19 cellular contexts compared by ENCODE assay signal in genomic region chr20:51019598-51020592, GRCh38. TPM values are rescaled to one million over a fixed set of nuclear protein-coding genes. Genes with fewer than 3 reads are reported as not detected.
DNase-seq lines count a peak whose midpoint lies in the region; ATAC-seq, FAIRE-seq and TF ChIP-seq lines count a peak whose summit lies in the region.
"Had no signal": no experiment of that assay in that cellular context is flagged by ENCODE, and none has a peak within 500 bp of the region (broad histone marks: within the 10 kb centered on the region; RNA-seq: fewer than 3 reads in every experiment).

No MANE protein-coding gene starts in this region.

- BruUV-seq in PC-9 (replicated peaks; lab: Mats Ljungman, UMichigan): no TSS peak

- H3K27ac ChIP-seq in H9 (ENCODE audit: insufficient read length, low read depth, low read length): no peak overlapping the region
- no peak overlapping the region for H3K27ac ChIP-seq in trophoblast cell (ENCODE audit: low read depth, low read length)
- H3K27ac ChIP-seq in pancreas: no peak overlapping the region
- H3K27ac ChIP-seq in PC-9: no peak overlapping the region
- H3K27ac ChIP-seq: parathyroid adenoma, SJSA1 had no signal

- H3T11ph ChIP-seq in H9 (ENCODE audit: low read length): no peak overlapping the region

- no peak overlapping the region for H2BK15ac ChIP-seq in H9 (ENCODE audit: low read depth, low read length)

- H3K4me3 Mint-ChIP-seq in H9: peak overlapping the region in 1 of 2 experiments; percentile 58; a peak in 2 of 5 replicates
- H3K4me3 Mint-ChIP-seq: activated CD8-positive, alpha-beta T cell treated with anti-CD3 and anti-CD28 coated beads, Interleukin-2, amount 10 ng/mL, durations not matched to agents 7 days and 5 days; activated naive CD8-positive, alpha-beta T cell treated with anti-CD3 and anti-CD28 coated beads, Interleukin-2, amount 10 ng/mL, durations not matched to agents 7 days and 5 days; immature natural killer cell; T-helper 2 cell treated with Interferon-gamma antibody and Interleukin-4, amounts not matched to agents 5 μg/mL and 100 μg/mL, for 36 hours had no signal

- no peak for ATAC-seq in HG03378 (IDR thresholded peaks at IDR 0.05; ENCODE audit: unreplicated experiment)
- ATAC-seq in pancreas: no peak
- ATAC-seq: activated CD8-positive, alpha-beta T cell treated with anti-CD3 and anti-CD28 coated beads, Interleukin-2, amount 10 ng/mL, durations not matched to agents 7 days and 5 days had no signal

- peak overlapping the region in 2 of 3 experiments; percentile 40 to 61; a peak in 1 of 7 replicates for H3K27ac Mint-ChIP-seq in H9
- H3K27ac Mint-ChIP-seq: activated CD8-positive, alpha-beta T cell treated with anti-CD3 and anti-CD28 coated beads, Interleukin-2, amount 10 ng/mL, durations not matched to agents 7 days and 5 days; activated naive CD8-positive, alpha-beta T cell treated with anti-CD3 and anti-CD28 coated beads, Interleukin-2, amount 10 ng/mL, durations not matched to agents 7 days and 5 days; immature natural killer cell; T-helper 2 cell treated with Interferon-gamma antibody and Interleukin-4, amounts not matched to agents 5 μg/mL and 100 μg/mL, for 36 hours had no signal

- H3K79me1 ChIP-seq in H9 (ENCODE audit: insufficient read depth, low read depth, low read length, poor library complexity, severe bottlenecking) (no peaks in the 10 kb centered on the region), trophoblast cell (ENCODE audit: low read length) (peaks cover 6% of the 10 kb centered on the region)

- FAIRE-seq in pancreas (lab: Jason Lieb, UNC): no peak

- H3K4me2 ChIP-seq in H9 (ENCODE audit: insufficient read depth, insufficient read length, low read length) (peak overlapping the region; percentile 74), trophoblast cell (ENCODE audit: low read length) (no peak overlapping the region), PC-9 (no peak overlapping the region)

- H3K27me3 Mint-ChIP-seq in H9 (ENCODE audit: low read depth): peaks cover 36% of the 10 kb centered on the region

- H3K4me3 ChIP-seq in trophoblast cell (ENCODE audit: low read depth, low read length): no peak overlapping the region
- no peak overlapping the region for H3K4me3 ChIP-seq in pancreas
- H3K4me3 ChIP-seq in PC-9: no peak overlapping the region
- H3K4me3 ChIP-seq: SJSA1 had no signal

- H3K27me3 ChIP-seq in H9 (ENCODE audit: insufficient read depth, low read length) (peaks cover 17% of the 10 kb centered on the region; the same call in 1 of the 2 replicates), trophoblast cell (ENCODE audit: insufficient read depth, low read length) (peaks cover 19% of the 10 kb centered on the region), pancreas (peaks cover 0 to 9% (median 2%) of the 10 kb centered on the region in 4 donors), PC-9 (ENCODE audit: insufficient read depth, low read depth) (peaks cover 75% of the 10 kb centered on the region)
- H3K27me3 ChIP-seq: SJSA1 had no signal

- no peaks in the 10 kb centered on the region; a peak in 2 of 5 replicates for H3K9me3 Mint-ChIP-seq in H9
- H3K9me3 Mint-ChIP-seq: activated naive CD8-positive, alpha-beta T cell treated with anti-CD3 and anti-CD28 coated beads, Interleukin-2, amount 10 ng/mL, durations not matched to agents 7 days and 5 days; immature natural killer cell; T-helper 2 cell treated with Interferon-gamma antibody and Interleukin-4, amounts not matched to agents 5 μg/mL and 100 μg/mL, for 36 hours had no signal

- H2AFZ ChIP-seq in H9 (ENCODE audit: low read length): no peak overlapping the region
- H2AFZ ChIP-seq in trophoblast cell (ENCODE audit: insufficient read depth, low read length, poor library complexity): no peak overlapping the region
- H2AFZ ChIP-seq in PC-9: no peak overlapping the region
- H2AFZ ChIP-seq: parathyroid adenoma had no signal

- H3K36me3 Mint-ChIP-seq in H9 (ENCODE audit: insufficient read depth in 1 of 3, low read depth in 3 of 3): peaks cover 3 to 12% (median 7%) of the 10 kb centered on the region in 3 experiments; a peak in 6 of 7 replicates
- H3K36me3 Mint-ChIP-seq: activated naive CD8-positive, alpha-beta T cell treated with anti-CD3 and anti-CD28 coated beads, Interleukin-2, amount 10 ng/mL, durations not matched to agents 7 days and 5 days; immature natural killer cell had no signal

- H2BK20ac ChIP-seq in H9 (ENCODE audit: low read depth, low read length, poor library complexity, severe bottlenecking): no peak overlapping the region

- H3K4ac ChIP-seq in H9 (ENCODE audit: low read depth, low read length) (no peak overlapping the region), trophoblast cell (ENCODE audit: low read depth, low read length) (no peak overlapping the region)

- H3K9ac ChIP-seq in H9 (ENCODE audit: extremely low read depth, insufficient read length, low read length) (no peak overlapping the region), trophoblast cell (ENCODE audit: low read length) (no peak overlapping the region)
- H3K9ac ChIP-seq: parathyroid adenoma had no signal

- no peaks in the 10 kb centered on the region for H3K79me2 ChIP-seq in H9 (ENCODE audit: insufficient read depth, low read length)
- H3K79me2 ChIP-seq in trophoblast cell (ENCODE audit: control insufficient read depth, insufficient read depth, low read length, poor library complexity): peaks cover 6% of the 10 kb centered on the region
- H3K79me2 ChIP-seq in PC-9 (ENCODE audit: low read depth): no peaks in the 10 kb centered on the region
- H3K79me2 ChIP-seq: parathyroid adenoma had no signal

- intact Hi-C loops in pancreas (cut with DNase I): no loop called here
- intact Hi-C loops in PC-9 (cut with micrococcal nuclease; ENCODE audit: unreplicated experiment): no loop called here

- peaks cover 36 to 47% of the 10 kb centered on the region in 2 experiments for H3K4me1 Mint-ChIP-seq in H9

- H3K36me3 ChIP-seq in trophoblast cell (ENCODE audit: control insufficient read depth in 1 of 2, insufficient read depth in 2 of 2, low read length in 2 of 2) (no peaks in the 10 kb centered on the region), pancreas (no peaks in the 10 kb centered on the region), PC-9 (ENCODE audit: low read depth) (no peaks in the 10 kb centered on the region)
- H3K36me3 ChIP-seq: SJSA1 had no signal

- H2BK120ac ChIP-seq in H9 (ENCODE audit: low read depth, low read length, poor library complexity, severe bottlenecking) (no peak overlapping the region), trophoblast cell (ENCODE audit: insufficient read depth, low read length, poor library complexity) (no peak overlapping the region)

- H3K9me3 ChIP-seq in H9 (ENCODE audit: control insufficient read depth, low read depth, low read length) (no peaks in the 10 kb centered on the region), trophoblast cell (ENCODE audit: insufficient read depth, low read depth, low read length) (peaks cover 5% of the 10 kb centered on the region), pancreas (no peaks in the 10 kb centered on the region), PC-9 (ENCODE audit: insufficient read depth, low read depth) (no peaks in the 10 kb centered on the region)

- no peaks in the 10 kb centered on the region for H3F3A ChIP-seq in PC-9 (ENCODE audit: insufficient read depth, low read depth)

- H4K12ac ChIP-seq in trophoblast cell (ENCODE audit: low read depth, low read length): no peak overlapping the region

- H3K23me2 ChIP-seq in H9 (ENCODE audit: insufficient read length, low read depth, low read length, poor library complexity, severe bottlenecking): peaks cover 8% of the 10 kb centered on the region

- no peaks in the 10 kb centered on the region for H4K20me1 ChIP-seq in H9 (ENCODE audit: control insufficient read depth, insufficient read depth, insufficient read length)
- H4K20me1 ChIP-seq in PC-9 (ENCODE audit: insufficient read depth): no peaks in the 10 kb centered on the region

- CTCF ChIA-PET in PC-9 (lab: Charles Lee): no interaction called here

- H2BK5ac ChIP-seq in H9 (ENCODE audit: insufficient read length, low read length): no peak overlapping the region
- H2BK5ac ChIP-seq in trophoblast cell (ENCODE audit: low read depth, low read length, poor library complexity): no peak overlapping the region

- no peak overlapping the region for H3K23ac ChIP-seq in H9 (ENCODE audit: insufficient read length, low read depth, low read length)
- no peak overlapping the region for H3K23ac ChIP-seq in trophoblast cell (ENCODE audit: low read length)

- no peak overlapping the region for H3K56ac ChIP-seq in H9 (ENCODE audit: insufficient read length, low read depth, low read length)

- H4K91ac ChIP-seq in H9 (ENCODE audit: insufficient read length, low read depth, low read length): no peak overlapping the region
- H4K91ac ChIP-seq in trophoblast cell (ENCODE audit: low read depth, low read length): no peak overlapping the region

- no peak for TF ChIP-seq CTCF in H9 (conservative IDR thresholded peaks at IDR 0.05)
- no peak for TF ChIP-seq CTCF in pancreas (IDR thresholded peaks at IDR 0.05)
- no peak for TF ChIP-seq CTCF in PC-9 (conservative IDR thresholded peaks at IDR 0.05)

- H3K14ac ChIP-seq in H9 (ENCODE audit: insufficient read depth, low read length) (no peak overlapping the region), trophoblast cell (ENCODE audit: low read length) (no peak overlapping the region)

- no peak overlapping the region for H4K8ac ChIP-seq in H9 (replicated peaks; ENCODE audit: insufficient read length, low read depth, low read length)
- no peak overlapping the region for H4K8ac ChIP-seq in trophoblast cell (ENCODE audit: low read depth, low read length)

- no peak overlapping the region for H2BK12ac ChIP-seq in H9 (ENCODE audit: insufficient read length, low read depth, low read length)
- peak overlapping the region; percentile 29 for H2BK12ac ChIP-seq in trophoblast cell (ENCODE audit: low read length)

- H4K5ac ChIP-seq in H9 (ENCODE audit: insufficient read length, low read depth, low read length): no peak overlapping the region

- H3K9me2 ChIP-seq in PC-9 (ENCODE audit: insufficient read depth): no peaks in the 10 kb centered on the region

- WGBS in H9 (ENCODE audit: extremely low coverage, insufficient read length, low lambda C conversion rate): no CpG with 5 or more reads among the region's 21 CpGs
- WGBS in trophoblast cell (ENCODE audit: extremely low coverage, insufficient coverage, insufficient read length): no CpG with 5 or more reads among the region's 21 CpGs
- WGBS in pancreas, 2 donors: 65 to 69% methylated on average over 21 of the region's 21 CpGs

- peaks cover 4% of the 10 kb centered on the region; the same call in 1 of the 2 replicates for H3K4me1 ChIP-seq in H9 (ENCODE audit: insufficient read depth, low read length)
- peaks cover 6 to 18% of the 10 kb centered on the region in 2 experiments for H3K4me1 ChIP-seq in trophoblast cell (ENCODE audit: control insufficient read depth in 1 of 2, insufficient read depth in 2 of 2, low read length in 2 of 2)
- no peaks in the 10 kb centered on the region for H3K4me1 ChIP-seq in pancreas
- H3K4me1 ChIP-seq in PC-9 (replicated peaks; ENCODE audit: insufficient read depth): no peaks in the 10 kb centered on the region
- H3K4me1 ChIP-seq: parathyroid adenoma had no signal

- no peak for DNase-seq in H9
- DNase-seq in NCI-H524 treated with DMSO at 0.1 percent for 48 hours (lab: John Stamatoyannopoulos, UW): peak; percentile 59
- DNase-seq in cerebellum (ENCODE audit: low spot score): peak; percentile 38
- DNase-seq in trophoblast cell: no peak
- no peak for DNase-seq in SIG-M5 (lab: John Stamatoyannopoulos, UW)
- no peak for DNase-seq in pancreas
- DNase-seq in PC-9: no peak
- DNase-seq: activated CD8-positive, alpha-beta T cell treated with anti-CD3 and anti-CD28 coated beads, Interleukin-2, amount 10 ng/mL, durations not matched to agents 7 days and 5 days; activated naive CD8-positive, alpha-beta T cell treated with anti-CD3 and anti-CD28 coated beads, Interleukin-2, amount 10 ng/mL, durations not matched to agents 7 days and 5 days; AML-193; DMS53; immature natural killer cell; NCI-H1694; NCI-H510A treated with DMSO at 0.1 percent for 48 hours; stimulated activated CD4-positive, alpha-beta T cell treated with anti-CD3 and anti-CD28 coated beads, Interleukin-4, amount 100 ng/mL, for 1 hour had no signal

- H2AK5ac ChIP-seq in H9 (ENCODE audit: insufficient read length, low read length) (no peak overlapping the region), trophoblast cell (ENCODE audit: low read length) (no peak overlapping the region)

- H3K18ac ChIP-seq in H9 (ENCODE audit: insufficient read length, low read depth, low read length): no peak overlapping the region
- H3K18ac ChIP-seq in trophoblast cell (ENCODE audit: low read length): no peak overlapping the region

- POLR2A ChIA-PET in PC-9 (lab: Charles Lee; ENCODE audit: unreplicated experiment): no interaction called here

RNA-seq across cellular contexts. Expression of gene KCNG1, which starts 3.0 kb away (rescaled TPM):
- total RNA-seq in H9 (2021) (11.5 and 13.2 TPM in 2 replicates), cerebellum (3.5 TPM), pancreas (1 to 10 TPM in 5 of 6 donors, under 1 TPM in 1; 0.98 to 2.8 (median 1.6) TPM), PC-9 (2021) (0.55 TPM in 1 of 2 replicates, not detected in the other)
- polyA plus RNA-seq in trophoblast cell (2013): 11.5 and 12.7 TPM in 2 replicates
- 1 to 10 TPM; 2.2 to 4.0 TPM for polyA plus RNA-seq in pancreas
- total RNA-seq: activated CD8-positive, alpha-beta T cell treated with anti-CD3 and anti-CD28 coated beads, Interleukin-2, amount 10 ng/mL, durations not matched to agents 7 days and 5 days; activated naive CD8-positive, alpha-beta T cell treated with anti-CD3 and anti-CD28 coated beads, Interleukin-2, amount 10 ng/mL, durations not matched to agents 7 days and 5 days had no signal
- polyA plus RNA-seq: immature natural killer cell had no signal

Comparison
In these comparisons a context has a peak if more than half of its experiments do, and no peak if none do; other contexts are left out.
1. DNase-seq: peak in NCI-H524 treated with DMSO at 0.1 percent for 48 hours (single experiment) and cerebellum (single experiment); none in H9 (single experiment), trophoblast cell (0 of 2), SIG-M5 (single experiment), pancreas (0 of 6) and PC-9 (0 of 2).